8 cellular contexts compared by ENCODE assay signal in the genomic region with DNA sequence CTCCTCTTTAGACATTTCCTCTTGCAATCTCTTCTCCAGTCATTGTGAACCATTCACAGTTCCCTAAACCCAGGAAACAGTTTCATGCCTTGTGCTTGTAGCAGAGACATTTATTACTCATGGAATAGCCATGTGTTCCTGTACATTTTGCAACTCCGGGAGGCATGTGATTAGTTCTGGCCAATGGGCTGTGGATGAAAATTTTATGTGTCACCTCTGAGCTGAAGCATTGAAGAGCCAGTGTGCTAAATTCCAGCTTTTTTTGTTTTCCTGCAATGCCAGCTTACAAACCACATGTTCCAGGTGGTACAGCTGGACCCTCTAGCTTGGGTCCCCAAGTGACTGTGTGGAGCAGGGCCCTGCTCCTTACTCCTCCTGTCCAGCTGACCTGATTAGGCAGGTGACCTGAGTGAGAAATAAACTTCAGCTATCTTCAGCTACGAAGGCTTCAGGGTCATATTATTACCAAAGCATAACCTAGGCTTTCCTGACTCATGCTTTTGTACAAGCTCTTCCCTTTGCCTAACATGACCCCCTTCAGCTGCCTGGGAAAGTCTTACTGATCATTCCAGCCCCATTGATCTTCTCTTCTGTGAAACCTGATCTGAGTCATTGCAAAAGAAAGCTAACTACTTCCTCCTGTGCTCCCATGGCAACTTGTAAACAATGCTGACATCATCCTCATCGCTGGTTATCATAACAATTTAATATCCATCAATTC.
DNase-seq lines count a peak whose midpoint lies in the region; ATAC-seq, FAIRE-seq and TF ChIP-seq lines count a peak whose summit lies in the region.

No MANE protein-coding gene starts in this region.

- H3K4me1 Mint-ChIP-seq in memory B cell = peaks cover 6% of the 10 kb centered on the region

- no peaks in the 10 kb centered on the region for H3K27me3 Mint-ChIP-seq in memory B cell

- no peak for FAIRE-seq in H54 (lab: Jason Lieb, UNC)

- H3K4me3 ChIP-seq in choroid plexus epithelial cell (ENCODE audit: low read depth, low read length) = no peak overlapping the region

- no peaks in the 10 kb centered on the region for H3K36me3 Mint-ChIP-seq in memory B cell

- peaks cover 2% of the 10 kb centered on the region for H3K9me3 Mint-ChIP-seq in memory B cell

- H3K27ac Mint-ChIP-seq in memory B cell = peak overlapping the region; percentile 91

- peak; percentile 93 for ATAC-seq in memory B cell (ENCODE audit: low read depth)

- in situ Hi-C loops in GM13976 (cut with MboI; ENCODE audit: low sequenced_read_pairs, unreplicated experiment) = no loop called here

- TF ChIP-seq CTCF in GM13976 (IDR thresholded peaks at IDR 0.05; ENCODE audit: borderline replicate concordance, control extremely low read depth, extremely low read depth, insufficient read depth, missing control alignments) = no peak
- TF ChIP-seq CTCF in choroid plexus epithelial cell (conservative IDR thresholded peaks at IDR 0.05; ENCODE audit: low read depth, low read length) = no peak

- DNase-seq in GM13976 (ENCODE audit: low spot score) (peak; percentile 82), H54 (ENCODE audit: insufficient read length, low spot score) (peak; percentile 45), Kasumi-1 (lab: John Stamatoyannopoulos, UW) (peak; percentile 62 to 66), T-helper 2 cell (peak in 4 of 5 experiments; percentile 14 to 89 (median 38)), choroid plexus epithelial cell (ENCODE audit: low read depth) (peak; percentile 98), memory B cell (ENCODE audit: low spot score in 2 of 2) (peak; percentile 23 to 49), ureter (ENCODE audit: low spot score) (peak; percentile 70), GDM1 (lab: John Stamatoyannopoulos, UW) (no peak)

- H3K4me3 Mint-ChIP-seq in memory B cell = no peak overlapping the region

- no peak for TF ChIP-seq POLR2A in H54 (IDR thresholded peaks at IDR 0.05; ENCODE audit: low read depth, low read length)
